In genomic region chr1:29583727-29584126, GRCh38 we compare ENCODE assay signal across 25 cellular contexts.
A peak's percentile ranks its signal among the peaks of the same experiment; 100 is the strongest.
DNase-seq lines count a peak whose midpoint lies in the region; ATAC-seq and TF ChIP-seq lines count a peak whose summit lies in the region.
"Had no signal": no experiment of that assay in that cellular context is flagged by ENCODE, and none has a peak within 500 bp of the region (broad histone marks: within the 10 kb centered on the region; RNA-seq: fewer than 3 reads in every experiment).

No MANE protein-coding gene starts in this region.

- H3K27me3 ChIP-seq in breast epithelium (peaks cover 0 to 14% of the 10 kb centered on the region in 2 donors), endodermal cell (ENCODE audit: control insufficient read depth, insufficient read depth, low read length, poor library complexity, severe bottlenecking) (peaks cover 21% of the 10 kb centered on the region)
- H3K27me3 ChIP-seq: MG63 had no signal

- CTCF ChIA-PET in MCF 10A (lab: Yijun Ruan, JAX): interaction anchor here (1.2 kb wide), 1 partner anchor 15 kb away, joined by 3 read pairs; no protein-coding TSS in a partner anchor

- ATAC-seq in HG02973 (IDR thresholded peaks at IDR 0.05; ENCODE audit: unreplicated experiment) (no peak), GM19463 (IDR thresholded peaks at IDR 0.05; ENCODE audit: unreplicated experiment) (no peak), left ventricle myocardium superior (no peak)
- ATAC-seq: CD8-positive, alpha-beta T cell had no signal

- intact Hi-C loops in MCF 10A (cut with micrococcal nuclease): no loop called here
- intact Hi-C loops in breast epithelium (cut with DNase I; ENCODE audit: low total_unique reads): no loop called here
- intact Hi-C loops in left ventricle myocardium superior (cut with micrococcal nuclease): no loop called here

- H3K9me3 Mint-ChIP-seq in MCF 10A (ENCODE audit: unreplicated experiment): peaks cover 7% of the 10 kb centered on the region
- H3K9me3 Mint-ChIP-seq in endodermal cell: no peaks in the 10 kb centered on the region

- DNase-seq in MCF 10A (ENCODE audit: unreplicated experiment): peak; percentile 85
- no peak for DNase-seq in breast epithelium (ENCODE audit: low spot score in 2 of 2)
- peak; percentile 15 for DNase-seq in endodermal cell
- peak; percentile 21 for DNase-seq in glomerular visceral epithelial cell (ENCODE audit: extremely low spot score)
- no peak for DNase-seq in inferior parietal cortex (ENCODE audit: extremely low spot score)
- no peak for DNase-seq in left ventricle myocardium superior
- DNase-seq: 8988T; AML-193; C1 segment of cervical spinal cord; Calu3; CD8-positive, alpha-beta T cell; DMS153; GOT3; HCEC 1CT; Kasumi-1; MG63; NCI-H1417; NCI-H1694 treated with DMSO at 0.1 percent for 48 hours; NCI-H2081 treated with DMSO at 0.1 percent for 48 hours; NCI-H446; NCI-H526; SHP77 treated with DMSO at 0.1 percent for 48 hours had no signal

- no peaks in the 10 kb centered on the region for H3K36me3 Mint-ChIP-seq in MCF 10A (ENCODE audit: insufficient read depth, unreplicated experiment)
- no peaks in the 10 kb centered on the region for H3K36me3 Mint-ChIP-seq in endodermal cell (ENCODE audit: low read depth)
- H3K36me3 Mint-ChIP-seq: CD8-positive, alpha-beta T cell had no signal

- H3K27me3 Mint-ChIP-seq in MCF 10A (ENCODE audit: insufficient read depth, unreplicated experiment): no peaks in the 10 kb centered on the region
- peaks cover 12% of the 10 kb centered on the region for H3K27me3 Mint-ChIP-seq in endodermal cell (ENCODE audit: insufficient read depth)

- no peak overlapping the region for H3K9ac ChIP-seq in endodermal cell (ENCODE audit: extremely low read depth, low read length, poor library complexity, severe bottlenecking)

- H3K4me3 Mint-ChIP-seq in MCF 10A (ENCODE audit: unreplicated experiment): no peak overlapping the region
- H3K4me3 Mint-ChIP-seq in endodermal cell: no peak overlapping the region
- H3K4me3 Mint-ChIP-seq: CD8-positive, alpha-beta T cell had no signal

- no peak overlapping the region for H3K27ac Mint-ChIP-seq in MCF 10A (ENCODE audit: low read depth, unreplicated experiment)
- H3K27ac Mint-ChIP-seq in endodermal cell: no peak overlapping the region
- H3K27ac Mint-ChIP-seq: CD8-positive, alpha-beta T cell had no signal

- no peak overlapping the region for H3K4me3 ChIP-seq in breast epithelium
- H3K4me3 ChIP-seq in endodermal cell (ENCODE audit: low read length): no peak overlapping the region
- H3K4me3 ChIP-seq: MG63, SK-N-MC had no signal

- H3K9me3 ChIP-seq in breast epithelium: no peaks in the 10 kb centered on the region
- no peaks in the 10 kb centered on the region for H3K9me3 ChIP-seq in endodermal cell (ENCODE audit: control insufficient read depth, low read length)

- H3K36me3 ChIP-seq in breast epithelium (no peaks in the 10 kb centered on the region), endodermal cell (ENCODE audit: control insufficient read depth, insufficient read depth, low read length) (no peaks in the 10 kb centered on the region)
- H3K36me3 ChIP-seq: MG63 had no signal

- no peak overlapping the region for H3K27ac ChIP-seq in breast epithelium
- H3K27ac ChIP-seq in endodermal cell (ENCODE audit: low read depth, low read length): no peak overlapping the region
- H3K27ac ChIP-seq: SK-N-MC had no signal

- no peak for TF ChIP-seq POLR2A in breast epithelium (IDR thresholded peaks at IDR 0.05)

- no peaks in the 10 kb centered on the region for H3K4me1 ChIP-seq in breast epithelium
- H3K4me1 ChIP-seq in endodermal cell (ENCODE audit: control insufficient read depth, insufficient read depth, low read length): no peaks in the 10 kb centered on the region

- TF ChIP-seq CTCF in MCF 10A (IDR thresholded peaks at IDR 0.05; ENCODE audit: unreplicated experiment) (no peak), breast epithelium (IDR thresholded peaks at IDR 0.05) (no peak), endodermal cell (conservative IDR thresholded peaks at IDR 0.05) (no peak)

- 89 to 100% methylated on average over 5 of the region's 5 CpGs for WGBS in endodermal cell (ENCODE audit: insufficient coverage in 1 of 2, insufficient read length in 1 of 2), 2 experiments

- BruUV-seq in MCF 10A (replicated peaks; lab: Mats Ljungman, UMichigan): no TSS peak

- peaks cover 34% of the 10 kb centered on the region for H3K4me1 Mint-ChIP-seq in MCF 10A (ENCODE audit: insufficient read depth, unreplicated experiment)
- H3K4me1 Mint-ChIP-seq in endodermal cell: peaks cover 7% of the 10 kb centered on the region

- POLR2A ChIA-PET in MCF 10A (lab: Yijun Ruan, JAX): interaction anchor here (1.5 kb wide), 1 partner anchor 13 kb away, joined by 7 read pairs; no protein-coding TSS in a partner anchor

Comparison
In these comparisons a context has a peak if more than half of its experiments do, and no peak if none do; other contexts are left out.
1. DNase-seq: peak in MCF 10A (single experiment), endodermal cell (single experiment) and glomerular visceral epithelial cell (single experiment); none in breast epithelium (0 of 2), inferior parietal cortex (single experiment) and left ventricle myocardium superior (single experiment).